2 cellular contexts compared by ENCODE assay signal in the genomic region with DNA sequence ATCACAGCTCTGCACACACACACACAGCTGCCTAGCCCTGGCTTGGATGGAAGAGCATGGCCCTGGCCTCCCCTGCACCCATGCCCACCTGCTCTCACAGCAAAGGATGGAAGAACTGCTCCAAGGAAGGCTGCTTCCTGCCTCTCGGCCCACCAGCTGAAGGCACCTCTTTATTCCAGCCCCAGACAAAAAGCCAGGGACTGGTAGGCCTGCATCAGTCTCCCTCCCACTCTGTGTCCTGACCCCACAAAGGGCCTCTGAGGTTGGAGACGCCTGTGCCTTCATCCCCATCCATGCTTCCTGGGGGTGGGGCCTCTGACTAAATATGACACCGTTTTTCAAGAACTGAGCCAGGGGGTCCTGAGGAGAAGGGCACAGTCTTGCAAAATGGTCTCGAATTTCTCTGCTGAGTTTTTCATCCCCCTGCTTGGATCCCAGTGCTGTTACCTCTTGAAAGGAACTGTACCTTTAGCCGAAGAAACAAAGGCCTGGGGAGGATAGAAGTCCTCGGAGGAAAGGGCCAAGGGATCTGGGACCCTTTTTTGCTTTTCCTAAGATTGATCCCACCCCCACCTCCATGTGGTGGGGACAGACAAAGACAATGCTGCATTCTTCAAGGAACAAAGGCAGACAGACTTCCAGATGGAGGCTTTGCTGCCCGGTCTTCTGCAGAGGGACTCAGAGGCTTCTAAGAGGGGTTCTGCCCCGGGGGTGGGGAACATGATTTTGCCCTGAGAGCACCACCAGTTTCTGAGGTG.
TF ChIP-seq lines count a peak whose summit lies in the region.

No MANE protein-coding gene starts in this region.

TF ChIP-seq in SK-N-SH, 30 proteins besides CTCF, POLR2A, EP300 and RAD21:
- TF ChIP-seq SIN3A (IDR thresholded peaks at IDR 0.05; ENCODE audit: borderline replicate concordance, low read depth, low read length), result no peak
- no peak for TF ChIP-seq RXRA (IDR thresholded peaks at IDR 0.05; ENCODE audit: borderline replicate concordance, low read depth)
- TF ChIP-seq PBX3 (IDR thresholded peaks at IDR 0.05), result no peak
- TF ChIP-seq TEAD4 (IDR thresholded peaks at IDR 0.05; ENCODE audit: borderline replicate concordance, insufficient read depth), result no peak
- TF ChIP-seq POLR2AphosphoS5 (IDR thresholded peaks at IDR 0.05; ENCODE audit: low read depth, low read length), result no peak
- no peak for TF ChIP-seq FOSL2 (IDR thresholded peaks at IDR 0.05; ENCODE audit: borderline replicate concordance, low read depth)
- TF ChIP-seq, protein P1, sequence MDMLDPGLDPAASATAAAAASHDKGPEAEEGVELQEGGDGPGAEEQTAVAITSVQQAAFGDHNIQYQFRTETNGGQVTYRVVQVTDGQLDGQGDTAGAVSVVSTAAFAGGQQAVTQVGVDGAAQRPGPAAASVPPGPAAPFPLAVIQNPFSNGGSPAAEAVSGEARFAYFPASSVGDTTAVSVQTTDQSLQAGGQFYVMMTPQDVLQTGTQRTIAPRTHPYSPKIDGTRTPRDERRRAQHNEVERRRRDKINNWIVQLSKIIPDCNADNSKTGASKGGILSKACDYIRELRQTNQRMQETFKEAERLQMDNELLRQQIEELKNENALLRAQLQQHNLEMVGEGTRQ (IDR thresholded peaks at IDR 0.05; ENCODE audit: borderline replicate concordance, low read depth, low read length), result no peak
- TF ChIP-seq SMC3 (IDR thresholded peaks at IDR 0.05; ENCODE audit: low read depth, low read length), result no peak
- no peak for TF ChIP-seq GABPA (IDR thresholded peaks at IDR 0.05; ENCODE audit: low read depth)
- TF ChIP-seq RCOR1 (IDR thresholded peaks at IDR 0.05; ENCODE audit: low read length), result no peak
- TF ChIP-seq MEF2A (IDR thresholded peaks at IDR 0.05; ENCODE audit: borderline replicate concordance, low read depth), result no peak

TF ChIP-seq in SK-N-SH treated with all-trans-retinoic acid at 6 μM for 48 hours, 23 proteins besides CTCF, POLR2A, EP300 and RAD21:
- TF ChIP-seq, protein P2, sequence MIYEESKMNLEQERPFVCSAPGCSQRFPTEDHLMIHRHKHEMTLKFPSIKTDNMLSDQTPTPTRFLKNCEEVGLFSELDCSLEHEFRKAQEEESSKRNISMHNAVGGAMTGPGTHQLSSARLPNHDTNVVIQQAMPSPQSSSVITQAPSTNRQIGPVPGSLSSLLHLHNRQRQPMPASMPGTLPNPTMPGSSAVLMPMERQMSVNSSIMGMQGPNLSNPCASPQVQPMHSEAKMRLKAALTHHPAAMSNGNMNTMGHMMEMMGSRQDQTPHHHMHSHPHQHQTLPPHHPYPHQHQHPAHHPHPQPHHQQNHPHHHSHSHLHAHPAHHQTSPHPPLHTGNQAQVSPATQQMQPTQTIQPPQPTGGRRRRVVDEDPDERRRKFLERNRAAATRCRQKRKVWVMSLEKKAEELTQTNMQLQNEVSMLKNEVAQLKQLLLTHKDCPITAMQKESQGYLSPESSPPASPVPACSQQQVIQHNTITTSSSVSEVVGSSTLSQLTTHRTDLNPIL (CRISPR knock-in tag; IDR thresholded peaks at IDR 0.05; ENCODE audit: low read depth), result no peak
